ENCODE assay signal across 30 cellular contexts in genomic region chr12:128956755-128957154, GRCh38.
"Had no signal": no experiment of that assay in that cellular context is flagged by ENCODE, and none has a peak within 500 bp of the region (broad histone marks: within the 10 kb centered on the region; RNA-seq: fewer than 3 reads in every experiment).

No MANE protein-coding gene starts in this region.

- H3K27ac Mint-ChIP-seq: immature natural killer cell; mesothelial cell of epicardium; nephron; stimulated activated naive B cell treated with anti-CD40 and anti-IgM and Interleukin-4, amounts not matched to agents 10 μg/mL and 1 μg/mL and 100 μg/mL, for 72 hours; stimulated activated naive CD8-positive, alpha-beta T cell treated with anti-CD3 and anti-CD28 coated beads, Interleukin-15, Interleukin-2, amounts not matched to agents 100 ng/mL and 50 ng/mL, for 24 hours; type B pancreatic cell had no signal

- ATAC-seq: left colon; left lung; lower lobe of right lung; pancreas; right cardiac atrium; sciatic nerve; stimulated activated naive B cell treated with anti-CD40 and anti-IgM and Interleukin-4, amounts not matched to agents 10 μg/mL and 1 μg/mL and 100 μg/mL, for 72 hours had no signal

- H3K9me3 ChIP-seq: left lung, lower lobe of right lung, pancreas, prostate gland, tibial nerve, uterus had no signal

- H3K4me1 Mint-ChIP-seq: mesothelial cell of epicardium, nephron, neural crest cell had no signal

- H3K36me3 ChIP-seq: lower lobe of right lung, pancreas, prostate gland, tibial nerve, uterus had no signal

- H3K27me3 ChIP-seq: uterus had no signal

- H3K4me3 ChIP-seq: left lung, lower lobe of right lung, pancreas, prostate gland, skin epidermis, tibial nerve, uterus had no signal

- H3K9me3 Mint-ChIP-seq: immature natural killer cell; mesothelial cell of epicardium; nephron; neural crest cell; stimulated activated naive B cell treated with anti-CD40 and anti-IgM and Interleukin-4, amounts not matched to agents 10 μg/mL and 1 μg/mL and 100 μg/mL, for 72 hours; type B pancreatic cell had no signal

- DNase-seq: hypothalamus; immature natural killer cell; kidney; left colon; left lung; lower lobe of right lung; mammary epithelial cell; mesenchymal stem cell; naive B cell; nucleus accumbens; pancreas; posterior cingulate gyrus; retina; right cardiac atrium; stimulated activated CD4-positive, alpha-beta T cell treated with anti-CD3 and anti-CD28 coated beads, Interleukin-12 subunit alpha, Interleukin-12 subunit beta, amount 100 ng/mL, for 4 hours; stimulated activated CD4-positive, alpha-beta T cell treated with anti-CD3 and anti-CD28 coated beads, Interleukin-15, amount 100 ng/mL, for 24 hours; stimulated activated CD4-positive, alpha-beta T cell treated with anti-CD3 and anti-CD28 coated beads, Interleukin-2, amount 100 ng/mL, for 24 hours; stimulated activated CD4-positive, alpha-beta T cell treated with anti-CD3 and anti-CD28 coated beads, Interleukin-4, amount 100 ng/mL, for 1 hour; stimulated activated naive B cell treated with anti-CD40 and anti-IgM and Interleukin-4, amounts not matched to agents 10 μg/mL and 1 μg/mL and 100 μg/mL, for 72 hours; substantia nigra; uterus had no signal

- H3K4me3 Mint-ChIP-seq: immature natural killer cell; mesothelial cell of epicardium; naive B cell; nephron; neural crest cell; stimulated activated naive B cell treated with anti-CD40 and anti-IgM and Interleukin-4, amounts not matched to agents 10 μg/mL and 1 μg/mL and 100 μg/mL, for 72 hours; stimulated activated naive CD8-positive, alpha-beta T cell treated with anti-CD3 and anti-CD28 coated beads, Interleukin-15, Interleukin-2, amounts not matched to agents 100 ng/mL and 50 ng/mL, for 24 hours; type B pancreatic cell had no signal

- H3K4me1 ChIP-seq: left lung, lower lobe of right lung, pancreas, prostate gland, tibial nerve, uterus had no signal
